ENCODE assay signal across 27 cellular contexts in the genomic region with DNA sequence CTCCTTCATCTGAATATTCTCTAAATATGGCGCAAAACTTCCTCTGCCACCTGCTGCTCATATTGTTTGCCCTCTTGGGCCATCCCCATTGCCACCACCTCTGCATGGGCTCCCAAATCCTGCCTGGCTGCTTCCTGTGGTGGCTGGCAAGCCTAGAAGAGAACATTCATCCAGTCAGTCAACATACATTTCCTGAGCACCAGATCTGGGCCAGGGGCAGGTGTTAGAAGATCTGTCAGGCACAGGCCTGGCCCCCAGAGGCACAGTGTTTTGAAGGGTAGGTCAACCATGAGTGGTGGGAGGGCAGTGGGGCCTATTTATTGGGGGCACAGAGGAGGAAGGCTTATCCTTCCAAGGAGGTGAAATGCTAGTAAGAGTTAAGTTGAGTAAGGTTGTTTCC. TPM values are rescaled to one million over a fixed set of nuclear protein-coding genes. Genes with fewer than 3 reads are reported as not detected.
DNase-seq lines count a peak whose midpoint lies in the region; ATAC-seq and TF ChIP-seq lines count a peak whose summit lies in the region.
"Had no signal": no experiment of that assay in that cellular context is flagged by ENCODE, and none has a peak within 500 bp of the region (broad histone marks: within the 10 kb centered on the region; RNA-seq: fewer than 3 reads in every experiment).

No MANE protein-coding gene starts in this region.

- intact Hi-C loops in natural killer cell (cut with micrococcal nuclease): no loop called here

- peaks cover 43% of the 10 kb centered on the region for H3K36me3 ChIP-seq in osteoblast (ENCODE audit: insufficient read depth, low read length)
- H3K36me3 ChIP-seq: adrenal gland had no signal

- no peak for TF ChIP-seq CTCF in natural killer cell (IDR thresholded peaks at IDR 0.05)
- TF ChIP-seq CTCF in coronary artery (IDR thresholded peaks at IDR 0.05): no peak
- no peak for TF ChIP-seq CTCF in osteoblast (IDR thresholded peaks at IDR 0.05; ENCODE audit: extremely low read depth, low read depth, low read length)

- no peaks in the 10 kb centered on the region for H3K27me3 Mint-ChIP-seq in natural killer cell (ENCODE audit: low read depth in 2 of 2)
- H3K27me3 Mint-ChIP-seq in natural killer cell treated with Interleukin-12 subunit alpha and Interleukin-12 subunit beta and Interleukin-15 and Interleukin-18, amount 100 ng/mL, for 72 hours: no peaks in the 10 kb centered on the region
- H3K27me3 Mint-ChIP-seq: activated CD4-positive, alpha-beta T cell treated with anti-CD3 and anti-CD28 coated beads for 36 hours; activated CD8-positive, alpha-beta T cell treated with anti-CD3 and anti-CD28 coated beads for 36 hours; naive thymus-derived CD4-positive, alpha-beta T cell had no signal

- no peaks in the 10 kb centered on the region for H3K4me1 ChIP-seq in osteoblast (ENCODE audit: insufficient read depth, low read length)
- H3K4me1 ChIP-seq: body of pancreas had no signal

- peaks cover 5% of the 10 kb centered on the region for H3K36me3 Mint-ChIP-seq in natural killer cell
- H3K36me3 Mint-ChIP-seq in natural killer cell treated with Interleukin-12 subunit alpha and Interleukin-12 subunit beta and Interleukin-15 and Interleukin-18, amount 100 ng/mL, for 72 hours: peaks cover 1% of the 10 kb centered on the region

- no peak overlapping the region for H3K4me3 Mint-ChIP-seq in natural killer cell
- no peak overlapping the region for H3K4me3 Mint-ChIP-seq in natural killer cell treated with Interleukin-12 subunit alpha and Interleukin-12 subunit beta and Interleukin-15 and Interleukin-18, amount 100 ng/mL, for 72 hours
- H3K4me3 Mint-ChIP-seq: activated CD4-positive, alpha-beta T cell treated with anti-CD3 and anti-CD28 coated beads for 36 hours; activated CD8-positive, alpha-beta T cell treated with anti-CD3 and anti-CD28 coated beads for 36 hours; activated naive CD4-positive, alpha-beta T cell treated with anti-CD3 and anti-CD28 coated beads, Interleukin-2, amount 10 ng/mL, durations not matched to agents 7 days and 5 days; naive thymus-derived CD4-positive, alpha-beta T cell had no signal

- H3K9me3 Mint-ChIP-seq in natural killer cell: no peaks in the 10 kb centered on the region
- H3K9me3 Mint-ChIP-seq in natural killer cell treated with Interleukin-12 subunit alpha and Interleukin-12 subunit beta and Interleukin-15 and Interleukin-18, amount 100 ng/mL, for 72 hours: no peaks in the 10 kb centered on the region
- H3K9me3 Mint-ChIP-seq: activated CD8-positive, alpha-beta T cell treated with anti-CD3 and anti-CD28 coated beads for 36 hours had no signal

- H3K4me3 ChIP-seq in coronary artery (no peak overlapping the region), osteoblast (ENCODE audit: insufficient read depth, low read length) (no peak overlapping the region)
- H3K4me3 ChIP-seq: adrenal gland, body of pancreas, GM12878, testis had no signal

- peaks cover 98% of the 10 kb centered on the region for H3K79me2 ChIP-seq in osteoblast (ENCODE audit: insufficient read depth, low read length)

- peaks cover 78 to 80% of the 10 kb centered on the region in 2 donors for H3K4me1 Mint-ChIP-seq in natural killer cell
- H3K4me1 Mint-ChIP-seq in natural killer cell treated with Interleukin-12 subunit alpha and Interleukin-12 subunit beta and Interleukin-15 and Interleukin-18, amount 100 ng/mL, for 72 hours (ENCODE audit: low read depth in 2 of 2): peaks cover 72 to 77% of the 10 kb centered on the region in 2 donors

- no peak overlapping the region for H2AFZ ChIP-seq in osteoblast (ENCODE audit: low read length)

- H3K27ac Mint-ChIP-seq in natural killer cell: peak overlapping the region; percentile 42 to 50
- no peak overlapping the region for H3K27ac Mint-ChIP-seq in natural killer cell treated with Interleukin-12 subunit alpha and Interleukin-12 subunit beta and Interleukin-15 and Interleukin-18, amount 100 ng/mL, for 72 hours
- H3K27ac Mint-ChIP-seq: activated CD4-positive, alpha-beta T cell treated with anti-CD3 and anti-CD28 coated beads for 36 hours; activated CD8-positive, alpha-beta T cell treated with anti-CD3 and anti-CD28 coated beads for 36 hours; activated naive CD4-positive, alpha-beta T cell treated with anti-CD3 and anti-CD28 coated beads, Interleukin-2, amount 10 ng/mL, durations not matched to agents 7 days and 5 days had no signal

- no peak for DNase-seq in natural killer cell
- DNase-seq in natural killer cell treated with Interleukin-12 subunit alpha and Interleukin-12 subunit beta and Interleukin-15 and Interleukin-18, amount 100 ng/mL, for 72 hours (ENCODE audit: low spot score): no peak
- DNase-seq in coronary artery (ENCODE audit: low spot score): peak; percentile 64
- peak; percentile 22 for DNase-seq in osteoblast (ENCODE audit: insufficient read length, low spot score, missing footprints)
- no peak for DNase-seq in germinal center (ENCODE audit: low spot score)
- no peak for DNase-seq in NCI-H524 treated with DMSO at 0.1 percent for 48 hours (lab: John Stamatoyannopoulos, UW)
- no peak for DNase-seq in cerebellar nuclear complex (lab: John Stamatoyannopoulos, UW)
- DNase-seq: activated CD4-positive, alpha-beta T cell treated with anti-CD3 and anti-CD28 coated beads for 36 hours; activated CD8-positive, alpha-beta T cell treated with anti-CD3 and anti-CD28 coated beads for 36 hours; activated naive CD4-positive, alpha-beta T cell treated with anti-CD3 and anti-CD28 coated beads, Interleukin-2, amount 10 ng/mL, durations not matched to agents 7 days and 5 days; adrenal gland; AML-193; body of pancreas; DMS153; H7; Karpas-422; midbrain; naive thymus-derived CD4-positive, alpha-beta T cell; NCI-H1417; NCI-H2029; NCI-H526; NK-92 treated with Interleukin-12 subunit alpha and Interleukin-12 subunit beta, amount 100 ng/mL, for 24 hours; SHP77; stimulated activated naive CD8-positive, alpha-beta T cell treated with anti-CD3 and anti-CD28 coated beads, Interleukin-15, Interleukin-2, amounts not matched to agents 100 U/mL and 50 U/mL, for 24 hours; testis had no signal

- H3K9me3 ChIP-seq in osteoblast (ENCODE audit: low read depth, low read length): no peaks in the 10 kb centered on the region
- H3K9me3 ChIP-seq: adrenal gland, body of pancreas, testis had no signal

- no peak overlapping the region for H3K4me2 ChIP-seq in osteoblast (ENCODE audit: insufficient read depth, low read length)

- H3K27ac ChIP-seq in coronary artery (peak overlapping the region in 1 of 2 donors; percentile 31), osteoblast (ENCODE audit: low read depth, low read length) (no peak overlapping the region)
- H3K27ac ChIP-seq: body of pancreas, testis had no signal

- peaks cover 69% of the 10 kb centered on the region for H4K20me1 ChIP-seq in osteoblast (ENCODE audit: insufficient read depth, low read length)

- no peaks in the 10 kb centered on the region for H3K27me3 ChIP-seq in osteoblast (ENCODE audit: insufficient read depth, low read length)
- H3K27me3 ChIP-seq: adrenal gland, body of pancreas, testis had no signal

- no peak for ATAC-seq in natural killer cell
- ATAC-seq in natural killer cell treated with Interleukin-12 subunit alpha and Interleukin-12 subunit beta and Interleukin-15 and Interleukin-18, amount 100 ng/mL, for 72 hours: no peak
- ATAC-seq: activated CD4-positive, alpha-beta T cell treated with anti-CD3 and anti-CD28 coated beads for 36 hours; activated CD8-positive, alpha-beta T cell treated with anti-CD3 and anti-CD28 coated beads for 36 hours; body of pancreas; GM12878; HepG2; naive thymus-derived CD4-positive, alpha-beta T cell; stimulated activated naive CD8-positive, alpha-beta T cell treated with anti-CD3 and anti-CD28 coated beads, Interleukin-15, Interleukin-2, amounts not matched to agents 100 U/mL and 50 U/mL, for 24 hours had no signal

RNA-seq across cellular contexts. Expression of gene ATP6V1E2, which starts 10.2 kb away (rescaled TPM):
- total RNA-seq in natural killer cell (10 to 100 TPM in 1 of 3 donors, 1 to 10 TPM in 2; 5.5 to 10.5 (median 7.9) TPM), osteoblast (5.9 and 6.5 TPM in 2 replicates)
- total RNA-seq in natural killer cell treated with Interleukin-12 subunit alpha and Interleukin-12 subunit beta and Interleukin-15 and Interleukin-18, amount 100 ng/mL, for 72 hours: 1 to 10 TPM; 3.7 to 7.2 TPM

RNA-seq across cellular contexts. Expression of gene RHOQ, which starts 10.2 kb away (rescaled TPM):
- total RNA-seq in natural killer cell: 100 to 1,000 TPM in 2 of 3 donors, 10 to 100 TPM in 1; 93.7 to 131 (median 102) TPM
- total RNA-seq in natural killer cell treated with Interleukin-12 subunit alpha and Interleukin-12 subunit beta and Interleukin-15 and Interleukin-18, amount 100 ng/mL, for 72 hours: 10 to 100 TPM; 36.8 to 49.1 TPM
- total RNA-seq in osteoblast: 137 and 163 TPM in 2 replicates

Comparison
In these comparisons a context has a peak if more than half of its experiments do, and no peak if none do; other contexts are left out.
1. H3K27ac Mint-ChIP-seq: peak in natural killer cell (2 of 2); none in natural killer cell treated with Interleukin-12 subunit alpha and Interleukin-12 subunit beta and Interleukin-15 and Interleukin-18, amount 100 ng/mL, for 72 hours (0 of 2).
2. DNase-seq: peak in coronary artery (single experiment) and osteoblast (single experiment); none in natural killer cell (single experiment), natural killer cell treated with Interleukin-12 subunit alpha and Interleukin-12 subunit beta and Interleukin-15 and Interleukin-18, amount 100 ng/mL, for 72 hours (single experiment), germinal center (single experiment), NCI-H524 treated with DMSO at 0.1 percent for 48 hours (single experiment) and cerebellar nuclear complex (0 of 2).